Comparison of ENCODE assay signal across 10 cellular contexts in the genomic region with DNA sequence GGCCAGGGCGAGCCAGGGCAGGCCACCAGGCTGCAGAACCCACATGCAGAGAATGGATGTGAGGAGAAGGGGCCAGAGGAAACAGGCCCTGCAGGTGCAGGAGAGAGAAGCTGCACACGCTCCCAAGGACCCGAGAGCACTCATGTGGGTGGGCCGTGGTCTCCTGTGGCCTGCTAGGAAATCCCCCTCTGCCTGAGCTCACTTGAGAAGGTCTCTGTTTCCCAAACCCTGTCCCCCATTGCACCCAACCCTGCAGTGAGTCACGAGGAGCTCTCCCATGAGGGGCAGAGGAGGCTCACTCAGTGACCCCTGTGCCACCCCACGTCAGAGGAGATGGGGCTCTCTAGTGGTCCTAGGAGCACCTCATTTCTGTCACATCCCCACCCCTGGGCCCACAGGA.
DNase-seq lines count a peak whose midpoint lies in the region; ATAC-seq and TF ChIP-seq lines count a peak whose summit lies in the region.
"Had no signal": no experiment of that assay in that cellular context is flagged by ENCODE, and none has a peak within 500 bp of the region (broad histone marks: within the 10 kb centered on the region; RNA-seq: fewer than 3 reads in every experiment).

No MANE protein-coding gene starts in this region.

- CTCF ChIA-PET in CD8-positive, alpha-beta memory T cell (lab: Charles Lee): interaction anchor here (1.0 to 9.0 kb wide), 6 partner anchors 36 to 223 kb away, joined by 3 to 131 read pairs (median 34); no protein-coding TSS in a partner anchor

- no peaks in the 10 kb centered on the region for H3K27me3 ChIP-seq in CD8-positive, alpha-beta memory T cell (ENCODE audit: insufficient read depth, low read length, poor library complexity, severe bottlenecking)
- H3K27me3 ChIP-seq in upper lobe of left lung (no peaks in the 10 kb centered on the region), tibial nerve (no peaks in the 10 kb centered on the region)

- H3K4me3 ChIP-seq in CD8-positive, alpha-beta memory T cell (ENCODE audit: low read length): no peak overlapping the region
- H3K4me3 ChIP-seq in upper lobe of left lung: no peak overlapping the region
- H3K4me3 ChIP-seq in tibial nerve: no peak overlapping the region

- no peak for TF ChIP-seq POLR2A in upper lobe of left lung (IDR thresholded peaks at IDR 0.05)
- TF ChIP-seq POLR2A in tibial nerve (IDR thresholded peaks at IDR 0.05): no peak

- no peak for TF ChIP-seq CTCF in upper lobe of left lung (IDR thresholded peaks at IDR 0.05)
- TF ChIP-seq CTCF in tibial nerve (IDR thresholded peaks at IDR 0.05): no peak

- H3K27ac ChIP-seq in CD8-positive, alpha-beta memory T cell (ENCODE audit: low read depth, low read length): peak overlapping the region; percentile 17
- H3K27ac ChIP-seq in upper lobe of left lung (peak overlapping the region in 2 of 4 donors; percentile 46 to 49), tibial nerve (peak overlapping the region in 2 of 4 donors; percentile 19 to 75)

- H3K9me3 Mint-ChIP-seq in CD8-positive, alpha-beta memory T cell: no peaks in the 10 kb centered on the region
- H3K9me3 Mint-ChIP-seq in activated T-cell treated with anti-CD3 and anti-CD28 coated beads, Interleukin-2, amount 50 U/mL, for 4 hours: no peaks in the 10 kb centered on the region
- H3K9me3 Mint-ChIP-seq: brain had no signal

- peaks cover 81% of the 10 kb centered on the region for H3K4me1 ChIP-seq in CD8-positive, alpha-beta memory T cell (ENCODE audit: insufficient read depth, low read length)
- peaks cover 50 to 67% (median 57%) of the 10 kb centered on the region in 4 donors for H3K4me1 ChIP-seq in upper lobe of left lung
- H3K4me1 ChIP-seq in tibial nerve: peaks cover 0 to 48% (median 29%) of the 10 kb centered on the region in 4 donors

- WGBS in upper lobe of left lung, 2 donors: 87 to 90% methylated on average over 3 to 6 of the region's 6 CpGs
- WGBS in tibial nerve, 2 donors: 78 to 85% methylated on average over 6 of the region's 6 CpGs

- ATAC-seq in HG02759 (IDR thresholded peaks at IDR 0.05; ENCODE audit: unreplicated experiment): peak; percentile 31
- peak; percentile 10 to 31 for ATAC-seq in activated T-cell treated with anti-CD3 and anti-CD28 coated beads, Interleukin-2, amount 50 U/mL, for 4 hours
- no peak for ATAC-seq in upper lobe of left lung (ENCODE audit: low FRiP score in 2 of 2)
- no peak for ATAC-seq in GM21447 (IDR thresholded peaks at IDR 0.05; ENCODE audit: unreplicated experiment)

- peak overlapping the region in 5 of 7 donors; percentile 19 to 56 (median 43) for H3K4me3 Mint-ChIP-seq in CD8-positive, alpha-beta memory T cell
- H3K4me3 Mint-ChIP-seq in activated T-cell treated with anti-CD3 and anti-CD28 coated beads, Interleukin-2, amount 50 U/mL, for 4 hours: no peak overlapping the region
- H3K4me3 Mint-ChIP-seq: brain had no signal

- no peaks in the 10 kb centered on the region for H3K36me3 Mint-ChIP-seq in CD8-positive, alpha-beta memory T cell
- no peaks in the 10 kb centered on the region for H3K36me3 Mint-ChIP-seq in activated T-cell treated with anti-CD3 and anti-CD28 coated beads, Interleukin-2, amount 50 U/mL, for 4 hours (ENCODE audit: insufficient read depth)
- H3K36me3 Mint-ChIP-seq: brain had no signal

- POLR2A ChIA-PET in CD8-positive, alpha-beta memory T cell (lab: Charles Lee): interaction anchor here (0.5 to 4.8 kb wide), 4 partner anchors 15 to 76 kb away, joined by 3 to 53 read pairs (median 3); no protein-coding TSS in a partner anchor

- no peaks in the 10 kb centered on the region for H3K27me3 Mint-ChIP-seq in CD8-positive, alpha-beta memory T cell
- no peaks in the 10 kb centered on the region for H3K27me3 Mint-ChIP-seq in activated T-cell treated with anti-CD3 and anti-CD28 coated beads, Interleukin-2, amount 50 U/mL, for 4 hours (ENCODE audit: low read depth)

- TF ChIP-seq EP300 in upper lobe of left lung (IDR thresholded peaks at IDR 0.05) (no peak), tibial nerve (IDR thresholded peaks at IDR 0.05) (no peak)

- no peaks in the 10 kb centered on the region for H3K36me3 ChIP-seq in CD8-positive, alpha-beta memory T cell (ENCODE audit: insufficient read depth, low read length)
- H3K36me3 ChIP-seq in upper lobe of left lung: no peaks in the 10 kb centered on the region
- no peaks in the 10 kb centered on the region for H3K36me3 ChIP-seq in tibial nerve

- H3K9me3 ChIP-seq in CD8-positive, alpha-beta memory T cell (ENCODE audit: low read length): no peaks in the 10 kb centered on the region
- H3K9me3 ChIP-seq in upper lobe of left lung (no peaks in the 10 kb centered on the region), tibial nerve (no peaks in the 10 kb centered on the region)

- DNase-seq in CD8-positive, alpha-beta memory T cell: peak in 2 of 5 donors; percentile 23 to 55
- peak; percentile 31 for DNase-seq in activated T-cell treated with anti-CD3 and anti-CD28 coated beads, Interleukin-2, amount 50 U/mL, for 4 hours
- DNase-seq in stimulated activated CD4-positive, alpha-beta T cell treated with anti-CD3 and anti-CD28 coated beads, Interleukin-15, amount 100 ng/mL, for 24 hours: peak; percentile 82
- DNase-seq in upper lobe of left lung: no peak
- DNase-seq in T-helper 9 cell: no peak
- no peak for DNase-seq in tibial nerve (ENCODE audit: low spot score in 2 of 2)
- DNase-seq: SW 1271 had no signal

- H3K4me1 Mint-ChIP-seq in CD8-positive, alpha-beta memory T cell: peaks cover 82 to 94% (median 86%) of the 10 kb centered on the region in 3 donors
- peaks cover 83% of the 10 kb centered on the region for H3K4me1 Mint-ChIP-seq in activated T-cell treated with anti-CD3 and anti-CD28 coated beads, Interleukin-2, amount 50 U/mL, for 4 hours (ENCODE audit: low read depth)

- peak overlapping the region; percentile 94 to 100 (median 97) for H3K27ac Mint-ChIP-seq in CD8-positive, alpha-beta memory T cell
- H3K27ac Mint-ChIP-seq: brain had no signal

Comparison
In these comparisons a context has a peak if more than half of its experiments do, and no peak if none do; other contexts are left out.
1. DNase-seq: peak in activated T-cell treated with anti-CD3 and anti-CD28 coated beads, Interleukin-2, amount 50 U/mL, for 4 hours (single experiment) and stimulated activated CD4-positive, alpha-beta T cell treated with anti-CD3 and anti-CD28 coated beads, Interleukin-15, amount 100 ng/mL, for 24 hours (single experiment); none in upper lobe of left lung (0 of 2), T-helper 9 cell (single experiment) and tibial nerve (0 of 2).
2. ATAC-seq: peak in HG02759 (single experiment) and activated T-cell treated with anti-CD3 and anti-CD28 coated beads, Interleukin-2, amount 50 U/mL, for 4 hours (2 of 2); none in upper lobe of left lung (0 of 2) and GM21447 (single experiment).